Comparison of ENCODE assay signal across 9 cellular contexts in genomic region chr5:157303667-157304327, GRCh38. TPM values are rescaled to one million over a fixed set of nuclear protein-coding genes. Genes with fewer than 3 reads are reported as not detected.
DNase-seq lines count a peak whose midpoint lies in the region; ATAC-seq, FAIRE-seq and TF ChIP-seq lines count a peak whose summit lies in the region.
"Had no signal": no experiment of that assay in that cellular context is flagged by ENCODE, and none has a peak within 500 bp of the region (broad histone marks: within the 10 kb centered on the region; RNA-seq: fewer than 3 reads in every experiment).

No MANE protein-coding gene starts in this region.

- no peak overlapping the region for H2AFZ ChIP-seq in SU-DHL-6 (ENCODE audit: low read depth, low read length, severe bottlenecking)
- no peak overlapping the region for H2AFZ ChIP-seq in GM12878 (ENCODE audit: control insufficient read depth, low read depth, low read length)
- no peak overlapping the region for H2AFZ ChIP-seq in neuronal stem cell (ENCODE audit: low read length)

- H3K27ac ChIP-seq in SU-DHL-6 (ENCODE audit: low read depth, low read length) (no peak overlapping the region), GM12878 (ENCODE audit: control insufficient read depth, insufficient read depth) (no peak overlapping the region), neuronal stem cell (replicated peaks; ENCODE audit: low read length) (no peak overlapping the region)

- DNase-seq in GM12878 (ENCODE audit: low read depth, low spot score) (no peak), neuronal stem cell (ENCODE audit: low spot score) (no peak), AG08396 (ENCODE audit: low spot score) (no peak), foreskin melanocyte (no peak), SIG-M5 treated with dmso at 0.1 percent for 504 hours (lab: John Stamatoyannopoulos, UW; ENCODE audit: unreplicated experiment) (no peak)
- DNase-seq: NCI-H1436 treated with DMSO at 0.1 percent for 48 hours had no signal

- no peak overlapping the region for H4K91ac ChIP-seq in neuronal stem cell (ENCODE audit: low read depth, low read length, poor library complexity)

- H3K9me3 ChIP-seq in SU-DHL-6 (ENCODE audit: insufficient read depth, low read length) (no peaks in the 10 kb centered on the region), GM12878 (replicated peaks; ENCODE audit: control insufficient read depth, insufficient read depth, low read length) (no peaks in the 10 kb centered on the region), neuronal stem cell (replicated peaks in 1 of 2; ENCODE audit: control insufficient read depth in 2 of 2, insufficient read depth in 1 of 2, low read depth in 1 of 2, low read length in 2 of 2) (no peaks in the 10 kb centered on the region)

- peaks cover 35% of the 10 kb centered on the region for H3K36me3 ChIP-seq in SU-DHL-6 (ENCODE audit: low read length)
- H3K36me3 ChIP-seq in GM12878 (ENCODE audit: control insufficient read depth in 2 of 2, insufficient read depth in 2 of 2, low read length in 1 of 2) = peaks cover 11 to 35% of the 10 kb centered on the region in 2 experiments
- H3K36me3 ChIP-seq in neuronal stem cell (replicated peaks in 1 of 2; ENCODE audit: control insufficient read depth in 2 of 2, insufficient read depth in 2 of 2, low read length in 2 of 2) = peaks cover 19 to 93% of the 10 kb centered on the region in 2 donors

- RAD21 ChIA-PET in GM12878 (lab: Charles Lee; ENCODE audit: unreplicated experiment) = interaction anchor here (1.1 to 1.2 kb wide), 2 partner anchors 37 to 50 kb away, joined by 5 to 6 read pairs; no protein-coding TSS in a partner anchor

- H3K4me3 ChIP-seq in SU-DHL-6 (ENCODE audit: insufficient read depth, low read length, poor library complexity, severe bottlenecking) (no peak overlapping the region), GM12878 (no peak overlapping the region), neuronal stem cell (ENCODE audit: low read length in 2 of 2) (no peak overlapping the region)

- TF ChIP-seq EP300 in GM12878 (IDR thresholded peaks at IDR 0.05; ENCODE audit: borderline replicate concordance in 1 of 2, control insufficient read depth in 1 of 2, low read depth in 2 of 2, low read length in 2 of 2) = no peak

- in situ Hi-C loops in GM12878 (cut with MboI) = no loop called here

- no peaks in the 10 kb centered on the region for H3K79me1 ChIP-seq in neuronal stem cell (ENCODE audit: low read depth, low read length)

- no peak for TF ChIP-seq POLR2A in GM12878 (IDR thresholded peaks at IDR 0.05; ENCODE audit: low read depth, low read length)

- no peak overlapping the region for H2BK15ac ChIP-seq in neuronal stem cell (ENCODE audit: low read length)

- no peak overlapping the region for H3K4ac ChIP-seq in neuronal stem cell (ENCODE audit: low read length)

- H3K14ac ChIP-seq in neuronal stem cell (ENCODE audit: low read length) = no peak overlapping the region

- H2BK5ac ChIP-seq in neuronal stem cell (ENCODE audit: low read length) = no peak overlapping the region

- no peak overlapping the region for H2AK5ac ChIP-seq in neuronal stem cell (ENCODE audit: low read depth, low read length)

- H3K18ac ChIP-seq in neuronal stem cell (ENCODE audit: low read length) = peak overlapping the region; percentile 67

- peak overlapping the region; percentile 23 for H2BK12ac ChIP-seq in neuronal stem cell (ENCODE audit: low read length)

- POLR2A ChIA-PET in GM12878 (lab: Charles Lee) = interaction anchor here (0.5 kb wide), 1 partner anchor 153 kb away, joined by 3 read pairs; no protein-coding TSS in a partner anchor

- peak overlapping the region; percentile 27 for H3K23ac ChIP-seq in neuronal stem cell (ENCODE audit: low read depth, low read length, poor library complexity)

- H3K4me2 ChIP-seq in SU-DHL-6 (ENCODE audit: low read depth, low read length, poor library complexity, severe bottlenecking) = no peak overlapping the region
- no peak overlapping the region for H3K4me2 ChIP-seq in GM12878 (ENCODE audit: control insufficient read depth, insufficient read depth)
- H3K4me2 ChIP-seq in neuronal stem cell (ENCODE audit: insufficient read depth, low read length, poor library complexity, severe bottlenecking) = no peak overlapping the region

- H4K20me1 ChIP-seq in SU-DHL-6 (ENCODE audit: low read depth, low read length) = no peaks in the 10 kb centered on the region; the same call in 1 of the 2 replicates
- no peaks in the 10 kb centered on the region for H4K20me1 ChIP-seq in GM12878 (ENCODE audit: control insufficient read depth, insufficient read depth)

- WGBS in GM12878 (ENCODE audit: insufficient coverage, insufficient replicate concordance, low lambda C conversion rate, missing lambda C conversion rate) = 96% methylated on average over 8 of the region's 8 CpGs
- no CpG with 5 or more reads among the region's 8 CpGs for WGBS in neuronal stem cell (ENCODE audit: extremely low coverage in 2 of 2, insufficient read length in 2 of 2, insufficient replicate concordance in 1 of 2), 2 donors

- no peak overlapping the region for H4K8ac ChIP-seq in neuronal stem cell (ENCODE audit: low read depth, low read length)

- CTCF ChIA-PET in GM12878 (lab: Yijun Ruan, JAX) = interaction anchor here (0.6 to 13.9 kb wide), 9 partner anchors 9 to 210 kb away, joined by 3 to 213 read pairs (median 4); no protein-coding TSS in a partner anchor

- FAIRE-seq in GM12878 (lab: Jason Lieb, UNC) = no peak

- no peaks in the 10 kb centered on the region for H3K9me2 ChIP-seq in SU-DHL-6 (replicated peaks; ENCODE audit: insufficient read depth, low read length)

- BruUV-seq in GM12878 (replicated peaks; lab: Mats Ljungman, UMichigan) = no TSS peak

- H2BK120ac ChIP-seq in neuronal stem cell (ENCODE audit: low read depth, low read length) = no peak overlapping the region

- no peak for TF ChIP-seq RAD21 in GM12878 (IDR thresholded peaks at IDR 0.05; ENCODE audit: insufficient read depth, low read depth, low read length)

- H3K9ac ChIP-seq in SU-DHL-6 (ENCODE audit: low read length) (no peak overlapping the region), GM12878 (ENCODE audit: control insufficient read depth, insufficient read depth, low read length) (no peak overlapping the region), neuronal stem cell (ENCODE audit: low read depth, low read length, poor library complexity) (no peak overlapping the region)

- peak; percentile 48 for TF ChIP-seq CTCF in GM12873 (IDR thresholded peaks at IDR 0.05; ENCODE audit: insufficient read depth, low read depth, low read length, missing control alignments)
- TF ChIP-seq CTCF in SU-DHL-6 (IDR thresholded peaks at IDR 0.05; ENCODE audit: insufficient read depth, low read length, poor library complexity, severe bottlenecking) = peak; percentile 27
- TF ChIP-seq CTCF in GM12878 (IDR thresholded peaks at IDR 0.05 in 2 of 3, conservative IDR thresholded peaks at IDR 0.05 in 1 of 3; ENCODE audit: control insufficient read depth in 2 of 3, extremely low read depth in 1 of 3, insufficient read depth in 1 of 3, low read depth in 3 of 3, low read length in 3 of 3) = peak in 2 of 3 experiments; percentile 12 to 16; a peak in 1 of 6 replicates

- H3K79me2 ChIP-seq in SU-DHL-6 (ENCODE audit: insufficient read depth, low read length) = no peaks in the 10 kb centered on the region; the same call in 1 of the 2 replicates
- H3K79me2 ChIP-seq in GM12878 (ENCODE audit: control insufficient read depth, insufficient read depth, low read length) = no peaks in the 10 kb centered on the region

- ATAC-seq in GM12878 (no peak; the same call in 1 of the 3 replicates), HG03469 (IDR thresholded peaks at IDR 0.05; ENCODE audit: unreplicated experiment) (no peak)

- H3K4me1 ChIP-seq in GM12878 (ENCODE audit: control insufficient read depth, insufficient read depth, low read length) (no peaks in the 10 kb centered on the region), neuronal stem cell (ENCODE audit: control insufficient read depth in 2 of 2, insufficient read depth in 1 of 2, low read depth in 1 of 2, low read length in 2 of 2) (no peaks in the 10 kb centered on the region)

- no peaks in the 10 kb centered on the region for H3K27me3 ChIP-seq in SU-DHL-6 (ENCODE audit: low read length)
- H3K27me3 ChIP-seq in GM12878 (replicated peaks in 1 of 2; ENCODE audit: control insufficient read depth in 2 of 2, insufficient read depth in 2 of 2, low read length in 1 of 2) = no peaks in the 10 kb centered on the region
- H3K27me3 ChIP-seq in neuronal stem cell (ENCODE audit: control insufficient read depth in 3 of 3, insufficient read depth in 3 of 3, low read depth in 1 of 3, low read length in 3 of 3) = no peaks in the 10 kb centered on the region

- intact Hi-C loops in GM12878 (cut with micrococcal nuclease; ENCODE audit: unreplicated experiment) = no loop called here

- SMC1A ChIA-PET in GM12878 (lab: Charles Lee; ENCODE audit: uncharacterized antibody, unreplicated experiment) = interaction anchor here (1.0 to 10.4 kb wide), 4 partner anchors 28 to 51 kb away, joined by 3 to 132 read pairs (median 5); no protein-coding TSS in a partner anchor

- no peaks in the 10 kb centered on the region for H3F3A ChIP-seq in SU-DHL-6 (ENCODE audit: insufficient read depth)

TF ChIP-seq in GM12878, 131 proteins besides CTCF, POLR2A, EP300 and RAD21 (continues in another document):
- TF ChIP-seq PAX8 (IDR thresholded peaks at IDR 0.05) (no peak), CREM (IDR thresholded peaks at IDR 0.05; ENCODE audit: low read depth) (no peak)

RNA-seq across cellular contexts. Expression of gene CYFIP2, which starts 37.9 kb away (rescaled TPM):
- 398 and 408 TPM in 2 replicates for total RNA-seq in GM12878 (2013; cell fraction: nucleolus; rRNA removed)
- total RNA-seq in GM12878 (2014; rRNA removed) (105 TPM in 2 replicates), GM12878 (2014; rRNA removed; fragmentation: Illumina TruSeq; extraction: Trizol) (71.3 and 72.6 TPM in 2 replicates), GM12878 (2021) (157 and 173 TPM in 2 replicates)
- polyA plus RNA-seq in GM12878 (2011; ENCODE audit: low read depth) = 56.4 TPM
- polyA plus RNA-seq in GM12878 (2011; rRNA removed) (34.7 and 54.2 TPM in 2 replicates), GM12878 (2014; fragmentation: Illumina TruSeq; extraction: Trizol) (71.6 and 87.8 TPM in 2 replicates), GM12878 (2014; fragmentation: Nextera tagmentation; extraction: Ambion mirVana) (10 to 100 TPM; 43.4 to 68.6 TPM), GM12878 (2014; rRNA removed) (104 and 111 TPM in 2 replicates), GM12878 (2016; fragmentation: Nextera tagmentation; extraction: Ambion mirVana) (100 to 1,000 TPM; 136 to 138 TPM)
- polyA plus RNA-seq in GM12878 (2011; cell fraction: cytosol; rRNA removed) = 110 and 124 TPM in 2 replicates
- 182 and 216 TPM in 2 replicates for polyA plus RNA-seq in GM12878 (2011; cell fraction: nucleus; rRNA removed)
- 102 and 110 TPM in 2 replicates for polyA plus RNA-seq in GM12878 (2012)
- polyA minus RNA-seq in GM12878 (2011; rRNA and poly(A)+ RNA removed) = 182 and 217 TPM in 2 replicates
- 46.2 and 64.1 TPM in 2 replicates for polyA minus RNA-seq in GM12878 (2011; cell fraction: cytosol; rRNA and poly(A)+ RNA removed)
- polyA minus RNA-seq in GM12878 (2011; cell fraction: nucleus; rRNA and poly(A)+ RNA removed) = 139 and 234 TPM in 2 replicates
- 64.7 TPM for polyA plus RNA-seq in neuronal stem cell (2013, experiment 1 of 2)
- 63.6 TPM for polyA plus RNA-seq in neuronal stem cell (2013, experiment 2 of 2)
